Comparison of ENCODE assay signal across 8 cellular contexts in genomic region chr2:20013061-20013721, GRCh38. TPM values are rescaled to one million over a fixed set of nuclear protein-coding genes. Genes with fewer than 3 reads are reported as not detected.
DNase-seq lines count a peak whose midpoint lies in the region; ATAC-seq and TF ChIP-seq lines count a peak whose summit lies in the region.

No MANE protein-coding gene starts in this region.

- TF ChIP-seq CTCF in WERI-Rb-1 (IDR thresholded peaks at IDR 0.05; ENCODE audit: low read depth, low read length) = no peak
- TF ChIP-seq CTCF in parathyroid adenoma (IDR thresholded peaks at IDR 0.05) = no peak

- no peaks in the 10 kb centered on the region for H3K4me1 ChIP-seq in parathyroid adenoma

- H3K27me3 ChIP-seq in WERI-Rb-1 (ENCODE audit: insufficient read depth, low read depth, severe bottlenecking) (peaks cover 11% of the 10 kb centered on the region), parathyroid adenoma (ENCODE audit: control insufficient read depth, insufficient read depth, low read length) (no peaks in the 10 kb centered on the region)

- no peaks in the 10 kb centered on the region for H3K36me3 ChIP-seq in WERI-Rb-1
- H3K36me3 ChIP-seq in parathyroid adenoma (ENCODE audit: control insufficient read depth, insufficient read depth, low read length) = no peaks in the 10 kb centered on the region

- peak; percentile 11 for DNase-seq in EH (ENCODE audit: low read depth)
- no peak for DNase-seq in WERI-Rb-1
- DNase-seq in foreskin melanocyte = peak; percentile 32
- DNase-seq in left colon = no peak
- no peak for DNase-seq in kidney glomerular epithelial cell (lab: John Stamatoyannopoulos, UW)
- no peak for DNase-seq in ureter (ENCODE audit: low spot score)

- peak overlapping the region; percentile 84 for H2AFZ ChIP-seq in parathyroid adenoma

- no peak overlapping the region for H3K9ac ChIP-seq in parathyroid adenoma

- H3K9me3 ChIP-seq in WERI-Rb-1 (ENCODE audit: severe bottlenecking) (peaks cover 2% of the 10 kb centered on the region), parathyroid adenoma (ENCODE audit: control insufficient read depth, low read length) (no peaks in the 10 kb centered on the region)

- H3K79me2 ChIP-seq in parathyroid adenoma = no peaks in the 10 kb centered on the region

- H3K4me2 ChIP-seq in parathyroid adenoma (ENCODE audit: low read length) = peak overlapping the region; percentile 34

- no peak for ATAC-seq in GM21526 (IDR thresholded peaks at IDR 0.05; ENCODE audit: low FRiP score, unreplicated experiment)
- no peak for ATAC-seq in left colon

- intact Hi-C loops in left colon (cut with DNase I, micrococcal nuclease) = loop anchor here in 1 of 2 donors (10.0 kb wide), 1 partner anchor 82 kb away; no protein-coding TSS in a partner anchor

- H3K4me3 ChIP-seq in WERI-Rb-1 (ENCODE audit: low read depth, low read length) = peak overlapping the region; percentile 57
- H3K4me3 ChIP-seq in parathyroid adenoma (ENCODE audit: low read depth, low read length) = peak overlapping the region; percentile 30

- H3K27ac ChIP-seq in WERI-Rb-1 (no peak overlapping the region), parathyroid adenoma (no peak overlapping the region)

RNA-seq across cellular contexts. Expression of gene MATN3, which starts 0.7 kb away (rescaled TPM):
- total RNA-seq in left colon (under 1 TPM; 0.15 to 0.42 TPM), ureter (2.2 TPM)

RNA-seq across cellular contexts. Expression of gene WDR35, which starts 23.3 kb away (rescaled TPM):
- total RNA-seq in left colon = 1 to 10 TPM; 2.4 to 3.1 TPM
- total RNA-seq in ureter = 20.6 TPM

RNA-seq across cellular contexts. Expression of gene LAPTM4A, which starts 38.2 kb away (rescaled TPM):
- 100 to 1,000 TPM; 151 to 168 TPM for total RNA-seq in left colon
- total RNA-seq in ureter = 227 TPM

Comparison
In these comparisons a context has a peak if more than half of its experiments do, and no peak if none do; other contexts are left out.
1. DNase-seq: peak in EH (single experiment) and foreskin melanocyte (single experiment); none in WERI-Rb-1 (single experiment), left colon (0 of 2), kidney glomerular epithelial cell (single experiment) and ureter (single experiment).